9 cellular contexts compared by ENCODE assay signal in the genomic region with DNA sequence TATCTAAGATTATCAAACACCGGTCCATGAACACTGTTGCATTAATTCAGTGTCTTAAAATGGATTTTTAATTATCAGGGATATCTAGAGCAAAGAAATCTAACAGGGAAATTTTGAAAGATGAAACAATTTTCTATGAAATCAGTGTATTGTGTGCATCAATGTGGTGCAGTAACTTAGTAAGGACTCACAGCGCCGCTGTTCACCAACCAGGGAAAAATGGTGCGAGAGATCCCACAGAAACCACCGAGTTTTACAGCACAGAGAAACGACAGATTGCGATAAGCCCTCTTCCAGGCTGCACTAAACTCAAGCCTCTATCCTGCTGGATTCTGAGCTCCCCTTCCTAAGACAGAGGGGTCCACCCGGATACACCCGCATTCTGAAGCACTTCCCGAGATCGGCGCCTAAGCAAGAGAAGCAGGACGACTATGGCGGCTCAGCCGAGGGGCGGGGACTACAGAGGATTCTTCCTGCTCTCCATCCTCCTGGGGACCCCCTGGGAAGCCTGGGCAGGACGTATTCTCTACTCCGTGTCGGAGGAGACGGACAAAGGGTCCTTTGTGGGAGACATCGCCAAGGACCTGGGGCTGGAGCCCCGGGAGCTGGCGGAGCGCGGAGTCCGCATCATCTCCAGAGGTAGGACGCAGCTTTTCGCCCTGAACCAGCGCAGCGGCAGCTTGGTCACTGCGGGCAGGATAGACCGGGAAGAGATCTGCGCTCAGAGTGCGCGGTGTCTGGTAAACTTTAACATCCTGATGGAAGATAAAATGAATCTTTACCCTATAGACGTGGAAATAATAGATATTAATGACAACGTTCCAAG. TPM values are rescaled to one million over a fixed set of nuclear protein-coding genes. Genes with fewer than 3 reads are reported as not detected.
A peak's percentile ranks its signal among the peaks of the same experiment; 100 is the strongest.
DNase-seq lines count a peak whose midpoint lies in the region; ATAC-seq, FAIRE-seq and TF ChIP-seq lines count a peak whose summit lies in the region.
"Had no signal": no experiment of that assay in that cellular context is flagged by ENCODE, and none has a peak within 500 bp of the region (broad histone marks: within the 10 kb centered on the region; RNA-seq: fewer than 3 reads in every experiment).

PCDHGA7 (plus strand) TSS at position 274 of the 826 bp plus-strand sequence; CDS start at position 432, 158 bp downstream.

- peak within 1 kb of the TSS; percentile 55 for H3K4me3 Mint-ChIP-seq in activated naive CD8-positive, alpha-beta T cell treated with anti-CD3 and anti-CD28 coated beads, Interleukin-2, amount 50 U/mL, for 24 hours
- H3K4me3 Mint-ChIP-seq in immature natural killer cell: peak within 1 kb of the TSS; percentile 65 to 88 (median 77)

- ATAC-seq in HepG2: no peak
- no peak for ATAC-seq in activated naive CD8-positive, alpha-beta T cell treated with anti-CD3 and anti-CD28 coated beads, Interleukin-2, amount 50 U/mL, for 24 hours

- peaks cover 54% of the 10 kb centered on the region for H3K9me3 Mint-ChIP-seq in activated naive CD8-positive, alpha-beta T cell treated with anti-CD3 and anti-CD28 coated beads, Interleukin-2, amount 50 U/mL, for 24 hours
- peaks cover 6 to 54% (median 19%) of the 10 kb centered on the region in 6 donors for H3K9me3 Mint-ChIP-seq in immature natural killer cell

- TF ChIP-seq POLR2A in HepG2 (IDR thresholded peaks at IDR 0.05; ENCODE audit: insufficient read depth in 1 of 2, low read depth in 2 of 2, low read length in 2 of 2): no peak

- no peaks in the 10 kb centered on the region for H4K20me1 ChIP-seq in HepG2 (ENCODE audit: insufficient read depth, low read length)

- FAIRE-seq in HepG2 (lab: Jason Lieb, UNC): no peak
- FAIRE-seq: TTC549 had no signal

- DNase-seq in HepG2 (ENCODE audit: low spot score): no peak
- no peak for DNase-seq in activated naive CD8-positive, alpha-beta T cell treated with anti-CD3 and anti-CD28 coated beads, Interleukin-2, amount 50 U/mL, for 24 hours
- DNase-seq in immature natural killer cell: peak in 1 of 3 donors; percentile 32
- no peak for DNase-seq in SIG-M5 (lab: John Stamatoyannopoulos, UW)
- DNase-seq in NOMO-1 treated with dmso at 0.1 percent for 144 hours (lab: John Stamatoyannopoulos, UW; ENCODE audit: unreplicated experiment): no peak
- no peak for DNase-seq in central memory CD4-positive, alpha-beta T cell
- no peak for DNase-seq in MV-4-11 (lab: John Stamatoyannopoulos, UW)

- BruUV-seq in HepG2 (replicated peaks; lab: Mats Ljungman, UMichigan): no TSS peak

- no peaks in the 10 kb centered on the region for H3K4me1 ChIP-seq in liver (ENCODE audit: control insufficient read depth in 4 of 4, insufficient read depth in 4 of 4, low read length in 3 of 4)
- H3K4me1 ChIP-seq in HepG2 (ENCODE audit: insufficient read depth, low read length): no peaks in the 10 kb centered on the region

- TF ChIP-seq EP300 in HepG2 (IDR thresholded peaks at IDR 0.05; ENCODE audit: low read depth in 2 of 2, low read length in 2 of 2) (no peak), HepG2 (CRISPR knock-in tag; IDR thresholded peaks at IDR 0.05; ENCODE audit: borderline replicate concordance) (no peak)

- no peak within 1 kb of the TSS for H3K27ac ChIP-seq in liver (ENCODE audit: low read depth in 1 of 2, low read length in 2 of 2)
- H3K27ac ChIP-seq in HepG2 (ENCODE audit: extremely low read length, insufficient read depth, low read length): no peak within 1 kb of the TSS

- WGBS in liver: 16% methylated on average over 37 of the region's 37 CpGs
- 75% methylated on average over 37 of the region's 37 CpGs for WGBS in HepG2 (ENCODE audit: low lambda C conversion rate)

- in situ Hi-C loops in HepG2 (cut with HindIII; ENCODE audit: extremely low pct_ligation_motif_present, low pct_unique_long_range_greater_than_20kb): no loop called here

- no peaks in the 10 kb centered on the region for H3K79me2 ChIP-seq in HepG2 (ENCODE audit: insufficient read depth, low read length)

- peaks cover 21 to 67% (median 33%) of the 10 kb centered on the region in 4 donors for H3K9me3 ChIP-seq in liver (ENCODE audit: control insufficient read depth in 4 of 4, low read length in 3 of 4)
- H3K9me3 ChIP-seq in HepG2 (ENCODE audit: low read length): no peaks in the 10 kb centered on the region; the same call in 1 of the 2 replicates

- no peak within 1 kb of the TSS for H3K4me2 ChIP-seq in HepG2 (ENCODE audit: low read depth, low read length)

- H3K36me3 ChIP-seq in liver (ENCODE audit: control insufficient read depth in 4 of 4, insufficient read depth in 3 of 4, low read depth in 1 of 4, low read length in 3 of 4) (no peaks in the 10 kb centered on the region), HepG2 (replicated peaks in 1 of 2; ENCODE audit: control insufficient read depth in 1 of 2, insufficient read depth in 2 of 2, low read length in 2 of 2) (no peaks in the 10 kb centered on the region)

- H3K27me3 ChIP-seq in liver (ENCODE audit: control insufficient read depth in 4 of 4, insufficient read depth in 4 of 4, low read length in 3 of 4) (peaks cover 0 to 6% (median 0%) of the 10 kb centered on the region in 4 donors), HepG2 (ENCODE audit: control insufficient read depth in 1 of 2, insufficient read depth in 2 of 2, low read length in 2 of 2) (no peaks in the 10 kb centered on the region)

- peak within 1 kb of the TSS; percentile 1 to 69 (median 63) for H3K4me3 ChIP-seq in liver (ENCODE audit: low read depth in 1 of 3, low read length in 3 of 3)
- no peak within 1 kb of the TSS for H3K4me3 ChIP-seq in HepG2 (replicated peaks in 1 of 3; ENCODE audit: insufficient read depth in 1 of 3, low read depth in 2 of 3, low read length in 3 of 3)

- no peak within 1 kb of the TSS for H2AFZ ChIP-seq in HepG2 (ENCODE audit: low read length)

- TF ChIP-seq RAD21 in liver (IDR thresholded peaks at IDR 0.05): no peak
- TF ChIP-seq RAD21 in HepG2 (CRISPR knock-in tag; IDR thresholded peaks at IDR 0.05): no peak

- H3K9ac ChIP-seq in liver (ENCODE audit: low read depth in 1 of 2, low read length in 2 of 2): no peak within 1 kb of the TSS
- H3K9ac ChIP-seq in HepG2 (ENCODE audit: insufficient read depth, low read depth, low read length): no peak within 1 kb of the TSS

- intact Hi-C loops in HepG2 (cut with micrococcal nuclease; ENCODE audit: unreplicated experiment): no loop called here

- no peaks in the 10 kb centered on the region for H3K4me1 Mint-ChIP-seq in activated naive CD8-positive, alpha-beta T cell treated with anti-CD3 and anti-CD28 coated beads, Interleukin-2, amount 50 U/mL, for 24 hours
- H3K4me1 Mint-ChIP-seq in immature natural killer cell: peaks cover 0 to 5% of the 10 kb centered on the region in 2 donors

- CTCF ChIA-PET in HepG2 (lab: Yijun Ruan, JAX; ENCODE audit: low intra/inter-chr PET ratio, low total read pairs): no interaction called here

- H3K27ac Mint-ChIP-seq in activated naive CD8-positive, alpha-beta T cell treated with anti-CD3 and anti-CD28 coated beads, Interleukin-2, amount 50 U/mL, for 24 hours: no peak within 1 kb of the TSS
- H3K27ac Mint-ChIP-seq in immature natural killer cell: no peak within 1 kb of the TSS

- TF ChIP-seq CTCF in liver (IDR thresholded peaks at IDR 0.05; ENCODE audit: low read depth, low read length, missing input control): no peak
- no peak for TF ChIP-seq CTCF in HepG2 (CRISPR knock-in tag; IDR thresholded peaks at IDR 0.05)

- POLR2A ChIA-PET in HepG2 (lab: Yijun Ruan, JAX): no interaction called here

- peaks cover 18% of the 10 kb centered on the region for H3K36me3 Mint-ChIP-seq in activated naive CD8-positive, alpha-beta T cell treated with anti-CD3 and anti-CD28 coated beads, Interleukin-2, amount 50 U/mL, for 24 hours (ENCODE audit: low read depth)
- H3K36me3 Mint-ChIP-seq in immature natural killer cell: peaks cover 0 to 5% (median 0%) of the 10 kb centered on the region in 3 donors

- peaks cover 69% of the 10 kb centered on the region for H3K27me3 Mint-ChIP-seq in activated naive CD8-positive, alpha-beta T cell treated with anti-CD3 and anti-CD28 coated beads, Interleukin-2, amount 50 U/mL, for 24 hours
- peaks cover 20 to 34% (median 30%) of the 10 kb centered on the region in 3 donors for H3K27me3 Mint-ChIP-seq in immature natural killer cell (ENCODE audit: low read depth in 3 of 3)

TF ChIP-seq in liver, 16 proteins besides CTCF, POLR2A, EP300 and RAD21 (continues in another document):
- TF ChIP-seq, protein P1, sequence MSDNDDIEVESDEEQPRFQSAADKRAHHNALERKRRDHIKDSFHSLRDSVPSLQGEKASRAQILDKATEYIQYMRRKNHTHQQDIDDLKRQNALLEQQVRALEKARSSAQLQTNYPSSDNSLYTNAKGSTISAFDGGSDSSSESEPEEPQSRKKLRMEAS (IDR thresholded peaks at IDR 0.05): no peak
- TF ChIP-seq RXRA (IDR thresholded peaks at IDR 0.05): no peak

TF ChIP-seq in HepG2, 621 proteins besides CTCF, POLR2A, EP300 and RAD21 (continues in another document):
- TF ChIP-seq EHMT2 (IDR thresholded peaks at IDR 0.05; ENCODE audit: borderline replicate concordance, low read depth, low read length): no peak
- TF ChIP-seq ZNF382 (CRISPR knock-in tag; IDR thresholded peaks at IDR 0.05; ENCODE audit: borderline replicate concordance): no peak

RNA-seq across cellular contexts. Expression of gene PCDHGA7, which starts in this region (rescaled TPM):
- total RNA-seq in liver (under 1 TPM; 0.19 to 0.67 TPM), HepG2 (2016; rRNA removed; fragmentation: Illumina TruSeq; extraction: Trizol) (0.17 and 0.31 TPM in 2 replicates)
- polyA plus RNA-seq in liver (under 1 TPM; 0.21 TPM), HepG2 (2011; rRNA removed) (0.11 and 0.13 TPM in 2 replicates), immature natural killer cell (not detected)
- 0.10 TPM in 1 of 2 replicates, not detected in the other for total RNA-seq in HepG2 (2016; cell fraction: cytosol; rRNA removed; fragmentation: Illumina TruSeq; extraction: Trizol; ENCODE audit: low read depth)
- 0.07 and 0.17 TPM in 2 replicates for total RNA-seq in HepG2 (2016; cell fraction: insoluble cytoplasmic fraction; rRNA removed; fragmentation: Illumina TruSeq; extraction: Trizol)
- total RNA-seq in HepG2 (2016; cell fraction: membrane; rRNA removed; fragmentation: Illumina TruSeq; extraction: Trizol): 0.06 and 0.07 TPM in 2 replicates
- total RNA-seq in HepG2 (2016; cell fraction: nucleus; rRNA removed; fragmentation: Illumina TruSeq; extraction: Trizol): 1.1 and 1.3 TPM in 2 replicates
- 0.03 and 0.05 TPM in 2 replicates for polyA plus RNA-seq in HepG2 (2011; cell fraction: cytosol; rRNA removed)
- polyA plus RNA-seq in HepG2 (2011; cell fraction: nucleus; rRNA removed): 1.1 and 1.3 TPM in 2 replicates
- polyA plus RNA-seq in HepG2 (2012): 0.09 and 0.13 TPM in 2 replicates
- polyA plus RNA-seq in HepG2 (2016; cell fraction: cytosol; fragmentation: Illumina TruSeq; extraction: Trizol; ENCODE audit: low read depth): not detected in 2 replicates
- 0.07 TPM in 1 of 2 replicates, not detected in the other for polyA plus RNA-seq in HepG2 (2016; cell fraction: insoluble cytoplasmic fraction; fragmentation: Illumina TruSeq; extraction: Trizol; ENCODE audit: low read depth)
- polyA plus RNA-seq in HepG2 (2016; cell fraction: membrane; fragmentation: Illumina TruSeq; extraction: Trizol; ENCODE audit: low read depth): not detected in 2 replicates
- 0.36 and 0.53 TPM in 2 replicates for polyA plus RNA-seq in HepG2 (2016; cell fraction: nucleus; fragmentation: Illumina TruSeq; extraction: Trizol; ENCODE audit: insufficient read depth, low read depth)
- polyA minus RNA-seq in HepG2 (2011; rRNA and poly(A)+ RNA removed; ENCODE audit: low replicate concordance): 0.78 TPM in 1 of 2 replicates, not detected in the other
- polyA minus RNA-seq in HepG2 (2011; cell fraction: cytosol; rRNA and poly(A)+ RNA removed): not detected in 2 replicates
- polyA minus RNA-seq in HepG2 (2011; cell fraction: nucleus; rRNA and poly(A)+ RNA removed): 2.3 and 2.5 TPM in 2 replicates

Comparison
In these comparisons a context has a peak if more than half of its experiments do, and no peak if none do; other contexts are left out.
1. H3K4me3 ChIP-seq: peak in liver (3 of 3); none in HepG2 (0 of 3).